ENCODE assay signal across 13 cellular contexts in genomic region chrX:12443534-12444098, GRCh38.
DNase-seq lines count a peak whose midpoint lies in the region; ATAC-seq lines count a peak whose summit lies in the region.
"Had no signal": no experiment of that assay in that cellular context is flagged by ENCODE, and none has a peak within 500 bp of the region (broad histone marks: within the 10 kb centered on the region; RNA-seq: fewer than 3 reads in every experiment).

No MANE protein-coding gene starts in this region.

- H3K27me3 Mint-ChIP-seq in activated T-helper 17 cell treated with anti-CD3 and anti-CD28 coated beads, Interleukin-2, amount 50 U/mL, for 72 hours = peaks cover 4% of the 10 kb centered on the region
- H3K27me3 Mint-ChIP-seq in activated CD4-positive, alpha-beta T cell treated with anti-CD3 and anti-CD28 coated beads, Interleukin-2, amount 10 ng/mL, durations not matched to agents 7 days and 5 days = no peaks in the 10 kb centered on the region
- H3K27me3 Mint-ChIP-seq in activated naive CD8-positive, alpha-beta T cell treated with anti-CD3 and anti-CD28 coated beads, Interleukin-2, amount 50 U/mL, for 24 hours = no peaks in the 10 kb centered on the region
- H3K27me3 Mint-ChIP-seq: CD4-positive, alpha-beta memory T cell had no signal

- H3K36me3 Mint-ChIP-seq in activated T-helper 17 cell treated with anti-CD3 and anti-CD28 coated beads, Interleukin-2, amount 50 U/mL, for 72 hours (ENCODE audit: low read depth) = no peaks in the 10 kb centered on the region
- no peaks in the 10 kb centered on the region for H3K36me3 Mint-ChIP-seq in activated CD4-positive, alpha-beta T cell treated with anti-CD3 and anti-CD28 coated beads, Interleukin-2, amount 10 ng/mL, durations not matched to agents 7 days and 5 days (ENCODE audit: low read depth)
- H3K36me3 Mint-ChIP-seq in activated naive CD8-positive, alpha-beta T cell treated with anti-CD3 and anti-CD28 coated beads, Interleukin-2, amount 50 U/mL, for 24 hours (ENCODE audit: low read depth) = no peaks in the 10 kb centered on the region
- H3K36me3 Mint-ChIP-seq: CD4-positive, alpha-beta memory T cell had no signal

- H3K27ac Mint-ChIP-seq in activated T-helper 17 cell treated with anti-CD3 and anti-CD28 coated beads, Interleukin-2, amount 50 U/mL, for 72 hours = no peak overlapping the region
- no peak overlapping the region for H3K27ac Mint-ChIP-seq in activated CD4-positive, alpha-beta T cell treated with anti-CD3 and anti-CD28 coated beads, Interleukin-2, amount 10 ng/mL, durations not matched to agents 7 days and 5 days
- H3K27ac Mint-ChIP-seq in activated naive CD8-positive, alpha-beta T cell treated with anti-CD3 and anti-CD28 coated beads, Interleukin-2, amount 50 U/mL, for 24 hours = no peak overlapping the region
- H3K27ac Mint-ChIP-seq: CD4-positive, alpha-beta memory T cell; T-helper 1 cell treated with Interleukin-12 subunit alpha and Interleukin-12 subunit beta and Interleukin-4 antibody, amounts not matched to agents 30 μg/mL and 1 μg/mL, for 36 hours had no signal

- no peak overlapping the region for H3K4me3 Mint-ChIP-seq in activated T-helper 17 cell treated with anti-CD3 and anti-CD28 coated beads, Interleukin-2, amount 50 U/mL, for 72 hours
- no peak overlapping the region for H3K4me3 Mint-ChIP-seq in activated CD4-positive, alpha-beta T cell treated with anti-CD3 and anti-CD28 coated beads, Interleukin-2, amount 10 ng/mL, durations not matched to agents 7 days and 5 days
- H3K4me3 Mint-ChIP-seq in activated naive CD8-positive, alpha-beta T cell treated with anti-CD3 and anti-CD28 coated beads, Interleukin-2, amount 50 U/mL, for 24 hours = no peak overlapping the region
- H3K4me3 Mint-ChIP-seq: CD4-positive, alpha-beta memory T cell; T-helper 1 cell treated with Interleukin-12 subunit alpha and Interleukin-12 subunit beta and Interleukin-4 antibody, amounts not matched to agents 30 μg/mL and 1 μg/mL, for 36 hours had no signal

- ATAC-seq in GM18868 (IDR thresholded peaks at IDR 0.05; ENCODE audit: unreplicated experiment) (peak; percentile 90), GM21528 (IDR thresholded peaks at IDR 0.05; ENCODE audit: low FRiP score, unreplicated experiment) (peak; percentile 89), HG03064 (IDR thresholded peaks at IDR 0.05; ENCODE audit: low read depth, unreplicated experiment) (peak; percentile 89)
- ATAC-seq in activated T-helper 17 cell treated with anti-CD3 and anti-CD28 coated beads, Interleukin-2, amount 50 U/mL, for 72 hours (replicated peaks) = peak; percentile 66
- ATAC-seq in activated naive CD8-positive, alpha-beta T cell treated with anti-CD3 and anti-CD28 coated beads, Interleukin-2, amount 50 U/mL, for 24 hours = no peak

- DNase-seq in RPMI8226 (no peak), Ammon's horn (ENCODE audit: low spot score) (no peak)
- no peak for DNase-seq in activated CD4-positive, alpha-beta T cell treated with anti-CD3 and anti-CD28 coated beads, Interleukin-2, amount 10 ng/mL, durations not matched to agents 7 days and 5 days
- no peak for DNase-seq in activated naive CD8-positive, alpha-beta T cell treated with anti-CD3 and anti-CD28 coated beads, Interleukin-2, amount 50 U/mL, for 24 hours
- DNase-seq: activated CD8-positive, alpha-beta memory T cell treated with anti-CD3 and anti-CD28 coated beads, Interleukin-2, amount 50 U/mL, for 48 hours; CD4-positive, alpha-beta memory T cell; NCI-H1436; stimulated activated CD4-positive, alpha-beta T cell treated with anti-CD3 and anti-CD28 coated beads, Interleukin-2, amount 100 ng/mL, for 48 hours had no signal

- CTCF ChIA-PET in activated CD4-positive, alpha-beta T cell treated with anti-CD3 and anti-CD28 coated beads, Interleukin-2, amount 10 ng/mL, durations not matched to agents 7 days and 5 days (lab: Charles Lee) = no interaction called here

- no peaks in the 10 kb centered on the region for H3K4me1 Mint-ChIP-seq in activated T-helper 17 cell treated with anti-CD3 and anti-CD28 coated beads, Interleukin-2, amount 50 U/mL, for 72 hours
- H3K4me1 Mint-ChIP-seq in activated CD4-positive, alpha-beta T cell treated with anti-CD3 and anti-CD28 coated beads, Interleukin-2, amount 10 ng/mL, durations not matched to agents 7 days and 5 days = no peaks in the 10 kb centered on the region
- H3K4me1 Mint-ChIP-seq in activated naive CD8-positive, alpha-beta T cell treated with anti-CD3 and anti-CD28 coated beads, Interleukin-2, amount 50 U/mL, for 24 hours = no peaks in the 10 kb centered on the region
- H3K4me1 Mint-ChIP-seq: CD4-positive, alpha-beta memory T cell had no signal

- H3K9me3 Mint-ChIP-seq in activated T-helper 17 cell treated with anti-CD3 and anti-CD28 coated beads, Interleukin-2, amount 50 U/mL, for 72 hours = no peaks in the 10 kb centered on the region
- no peaks in the 10 kb centered on the region for H3K9me3 Mint-ChIP-seq in activated CD4-positive, alpha-beta T cell treated with anti-CD3 and anti-CD28 coated beads, Interleukin-2, amount 10 ng/mL, durations not matched to agents 7 days and 5 days
- no peaks in the 10 kb centered on the region for H3K9me3 Mint-ChIP-seq in activated naive CD8-positive, alpha-beta T cell treated with anti-CD3 and anti-CD28 coated beads, Interleukin-2, amount 50 U/mL, for 24 hours
- H3K9me3 Mint-ChIP-seq: CD4-positive, alpha-beta memory T cell; T-helper 1 cell treated with Interleukin-12 subunit alpha and Interleukin-12 subunit beta and Interleukin-4 antibody, amounts not matched to agents 30 μg/mL and 1 μg/mL, for 36 hours had no signal

- POLR2A ChIA-PET in activated CD4-positive, alpha-beta T cell treated with anti-CD3 and anti-CD28 coated beads, Interleukin-2, amount 10 ng/mL, durations not matched to agents 7 days and 5 days (lab: Charles Lee) = no interaction called here
